Comparison of ENCODE assay signal across 1 cellular context in the genomic region with DNA sequence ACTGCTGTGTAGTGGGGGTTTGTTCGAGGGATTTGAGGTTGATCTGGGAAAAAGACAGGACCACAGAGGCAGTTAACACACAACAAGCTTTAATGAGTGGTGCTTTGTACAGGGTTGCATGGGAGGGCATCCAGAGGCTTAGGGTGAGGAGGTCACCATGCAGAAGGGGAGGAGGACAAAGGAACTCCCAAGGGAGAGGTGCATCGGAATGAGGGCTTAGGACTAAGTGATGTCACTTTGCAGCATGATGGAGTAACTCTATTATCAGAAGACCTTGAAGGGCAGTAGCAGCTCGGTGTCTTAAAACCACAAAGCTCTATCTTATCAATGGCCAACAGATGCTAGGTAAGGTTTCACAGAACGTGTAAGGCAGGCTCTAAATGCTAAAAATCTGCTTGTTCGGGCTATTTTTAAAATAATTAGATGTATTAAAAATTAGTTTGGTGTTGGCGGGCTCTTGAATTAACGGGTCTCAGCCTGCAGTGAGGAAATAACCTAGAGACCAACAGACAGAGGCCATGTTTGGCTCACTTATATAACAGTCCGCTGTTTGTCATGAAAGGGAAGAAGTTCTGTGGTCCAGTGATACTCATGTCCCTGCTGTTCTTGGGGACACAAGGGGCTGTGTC.
TF ChIP-seq lines count a peak whose summit lies in the region.

No MANE protein-coding gene starts in this region.

TF ChIP-seq in K562, 482 proteins besides CTCF, POLR2A, EP300 and RAD21 (continued from another document and continues in another):
- TF ChIP-seq, protein P1, sequence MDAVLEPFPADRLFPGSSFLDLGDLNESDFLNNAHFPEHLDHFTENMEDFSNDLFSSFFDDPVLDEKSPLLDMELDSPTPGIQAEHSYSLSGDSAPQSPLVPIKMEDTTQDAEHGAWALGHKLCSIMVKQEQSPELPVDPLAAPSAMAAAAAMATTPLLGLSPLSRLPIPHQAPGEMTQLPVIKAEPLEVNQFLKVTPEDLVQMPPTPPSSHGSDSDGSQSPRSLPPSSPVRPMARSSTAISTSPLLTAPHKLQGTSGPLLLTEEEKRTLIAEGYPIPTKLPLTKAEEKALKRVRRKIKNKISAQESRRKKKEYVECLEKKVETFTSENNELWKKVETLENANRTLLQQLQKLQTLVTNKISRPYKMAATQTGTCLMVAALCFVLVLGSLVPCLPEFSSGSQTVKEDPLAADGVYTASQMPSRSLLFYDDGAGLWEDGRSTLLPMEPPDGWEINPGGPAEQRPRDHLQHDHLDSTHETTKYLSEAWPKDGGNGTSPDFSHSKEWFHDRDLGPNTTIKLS (IDR thresholded peaks at IDR 0.05; ENCODE audit: borderline replicate concordance, low read depth): no peak
- TF ChIP-seq SP1 (CRISPR knock-in tag; IDR thresholded peaks at IDR 0.05) (peak; percentile 59; the same call in 1 of the 2 replicates), FOS (IDR thresholded peaks at IDR 0.05; ENCODE audit: extremely low read depth, insufficient read length) (no peak), HDAC1 (IDR thresholded peaks at IDR 0.05) (peak in 1 of 2 experiments; percentile 92; a peak in 2 of 4 replicates), ARNT (IDR thresholded peaks at IDR 0.05) (peak; percentile 72 to 89), HEY1 (CRISPR knock-in tag; IDR thresholded peaks at IDR 0.05; ENCODE audit: borderline replicate concordance) (no peak), POLR2AphosphoS5 (IDR thresholded peaks at IDR 0.05; ENCODE audit: control insufficient read depth, insufficient read depth, low read depth, low read length) (peak; percentile 91), CC2D1A (IDR thresholded peaks at IDR 0.05) (peak; percentile 80), HDAC3 (IDR thresholded peaks at IDR 0.05; ENCODE audit: borderline replicate concordance, partially characterized antibody) (peak; percentile 81), ETV6 (IDR thresholded peaks at IDR 0.05; ENCODE audit: borderline replicate concordance in 1 of 2, low read depth in 2 of 2, low read length in 1 of 2) (peak in 1 of 2 experiments; percentile 56; a peak in 1 of 4 replicates), ETV6 (CRISPR knock-in tag; IDR thresholded peaks at IDR 0.05; ENCODE audit: borderline replicate concordance) (no peak), SRSF3 (IDR thresholded peaks at IDR 0.05; ENCODE audit: insufficient read depth, low read length) (no peak), SMAD3 (CRISPR knock-in tag; conservative IDR thresholded peaks at IDR 0.05) (no peak), TGIF2 (CRISPR knock-in tag; IDR thresholded peaks at IDR 0.05) (no peak), ZNF24 (IDR thresholded peaks at IDR 0.05) (peak; percentile 87), MTA2 (IDR thresholded peaks at IDR 0.05; ENCODE audit: low read depth) (peak; percentile 93), STAT5A (IDR thresholded peaks at IDR 0.05; ENCODE audit: borderline replicate concordance, low read length) (peak; percentile 88), HSF4 (CRISPR knock-in tag; IDR thresholded peaks at IDR 0.05; ENCODE audit: borderline replicate concordance) (0 out of 2 replicates have a peak, but pooled peaks have one; percentile 7), NEUROD1 (IDR thresholded peaks at IDR 0.05; ENCODE audit: borderline replicate concordance, low read depth, low read length, partially characterized antibody) (peak; percentile 72), PTTG1 (tag; IDR thresholded peaks at IDR 0.05; ENCODE audit: low read depth) (no peak), TAL1 (IDR thresholded peaks at IDR 0.05) (peak; percentile 95), CREM (IDR thresholded peaks at IDR 0.05; ENCODE audit: low read depth) (peak; percentile 95), MBD2 (IDR thresholded peaks at IDR 0.05; ENCODE audit: borderline replicate concordance, low read depth) (peak; percentile 65; the same call in 1 of the 2 replicates), ZNF589 (CRISPR knock-in tag; IDR thresholded peaks at IDR 0.05; ENCODE audit: low read depth) (peak; percentile 76; the same call in 1 of the 2 replicates), TCF3 (CRISPR knock-in tag; IDR thresholded peaks at IDR 0.05) (peak; percentile 96), PML (IDR thresholded peaks at IDR 0.05; ENCODE audit: low read length) (peak; percentile 92), MYNN (IDR thresholded peaks at IDR 0.05) (peak; percentile 75), MYNN (CRISPR knock-in tag; IDR thresholded peaks at IDR 0.05) (no peak), ZNF707 (CRISPR knock-in tag; conservative IDR thresholded peaks at IDR 0.05) (peak; percentile 48; the same call in 1 of the 2 replicates), NCOR1 (IDR thresholded peaks at IDR 0.05) (peak; percentile 92), PHF21A (IDR thresholded peaks at IDR 0.05; ENCODE audit: borderline replicate concordance, low read depth) (no peak), SREBF1 (IDR thresholded peaks at IDR 0.05; ENCODE audit: borderline replicate concordance, low read depth, low read length) (no peak), CEBPB (tag; IDR thresholded peaks at IDR 0.05) (peak; percentile 90), TARDBP (IDR thresholded peaks at IDR 0.05) (peak; percentile 67; the same call in 1 of the 2 replicates), CBFA2T2 (conservative IDR thresholded peaks at IDR 0.05) (peak; percentile 94), BRD9 (IDR thresholded peaks at IDR 0.05; ENCODE audit: low read depth, partially characterized antibody) (peak; percentile 40), KDM1A (IDR thresholded peaks at IDR 0.05) (peak; percentile 90 to 94), DACH1 (IDR thresholded peaks at IDR 0.05; ENCODE audit: partially characterized antibody) (peak; percentile 43), RBBP5 (IDR thresholded peaks at IDR 0.05; ENCODE audit: borderline replicate concordance, insufficient read depth, low read length, poor library complexity, severe bottlenecking) (no peak), MTA1 (IDR thresholded peaks at IDR 0.05; ENCODE audit: borderline replicate concordance) (peak; percentile 83), NR2F6 (CRISPR knock-in tag; IDR thresholded peaks at IDR 0.05) (0 out of 2 replicates have a peak, but pooled peaks have one; percentile 11), KLF6 (CRISPR knock-in tag; IDR thresholded peaks at IDR 0.05; ENCODE audit: borderline replicate concordance) (0 out of 2 replicates have a peak, but pooled peaks have one; percentile 45), MAFG (tag; conservative IDR thresholded peaks at IDR 0.05) (no peak; the same call in 1 of the 2 replicates), ZNF175 (CRISPR knock-in tag; IDR thresholded peaks at IDR 0.05; ENCODE audit: low read depth) (peak; percentile 40; the same call in 1 of the 2 replicates), CBFA2T3 (IDR thresholded peaks at IDR 0.05) (peak; percentile 97), ELF4 (CRISPR knock-in tag; IDR thresholded peaks at IDR 0.05) (0 out of 2 replicates have a peak, but pooled peaks have one; percentile 70), DPF2 (IDR thresholded peaks at IDR 0.05) (peak; percentile 99), MAZ (CRISPR knock-in tag; conservative IDR thresholded peaks at IDR 0.05 in 1 of 2, IDR thresholded peaks at IDR 0.05 in 1 of 2) (peak in 1 of 2 experiments; percentile 42; a peak in 1 of 4 replicates), NFATC3 (IDR thresholded peaks at IDR 0.05) (0 out of 2 replicates have a peak, but pooled peaks have one; percentile 54)
- TF ChIP-seq, protein P2, sequence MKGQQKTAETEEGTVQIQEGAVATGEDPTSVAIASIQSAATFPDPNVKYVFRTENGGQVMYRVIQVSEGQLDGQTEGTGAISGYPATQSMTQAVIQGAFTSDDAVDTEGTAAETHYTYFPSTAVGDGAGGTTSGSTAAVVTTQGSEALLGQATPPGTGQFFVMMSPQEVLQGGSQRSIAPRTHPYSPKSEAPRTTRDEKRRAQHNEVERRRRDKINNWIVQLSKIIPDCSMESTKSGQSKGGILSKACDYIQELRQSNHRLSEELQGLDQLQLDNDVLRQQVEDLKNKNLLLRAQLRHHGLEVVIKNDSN (CRISPR knock-in tag; IDR thresholded peaks at IDR 0.05): no peak
- TF ChIP-seq, protein P3, sequence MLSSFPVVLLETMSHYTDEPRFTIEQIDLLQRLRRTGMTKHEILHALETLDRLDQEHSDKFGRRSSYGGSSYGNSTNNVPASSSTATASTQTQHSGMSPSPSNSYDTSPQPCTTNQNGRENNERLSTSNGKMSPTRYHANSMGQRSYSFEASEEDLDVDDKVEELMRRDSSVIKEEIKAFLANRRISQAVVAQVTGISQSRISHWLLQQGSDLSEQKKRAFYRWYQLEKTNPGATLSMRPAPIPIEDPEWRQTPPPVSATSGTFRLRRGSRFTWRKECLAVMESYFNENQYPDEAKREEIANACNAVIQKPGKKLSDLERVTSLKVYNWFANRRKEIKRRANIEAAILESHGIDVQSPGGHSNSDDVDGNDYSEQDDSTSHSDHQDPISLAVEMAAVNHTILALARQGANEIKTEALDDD (IDR thresholded peaks at IDR 0.05): peak; percentile 51; the same call in 1 of the 2 replicates
- TF ChIP-seq, protein P4, sequence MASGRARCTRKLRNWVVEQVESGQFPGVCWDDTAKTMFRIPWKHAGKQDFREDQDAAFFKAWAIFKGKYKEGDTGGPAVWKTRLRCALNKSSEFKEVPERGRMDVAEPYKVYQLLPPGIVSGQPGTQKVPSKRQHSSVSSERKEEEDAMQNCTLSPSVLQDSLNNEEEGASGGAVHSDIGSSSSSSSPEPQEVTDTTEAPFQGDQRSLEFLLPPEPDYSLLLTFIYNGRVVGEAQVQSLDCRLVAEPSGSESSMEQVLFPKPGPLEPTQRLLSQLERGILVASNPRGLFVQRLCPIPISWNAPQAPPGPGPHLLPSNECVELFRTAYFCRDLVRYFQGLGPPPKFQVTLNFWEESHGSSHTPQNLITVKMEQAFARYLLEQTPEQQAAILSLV (tag; IDR thresholded peaks at IDR 0.05): no peak; the same call in 1 of the 2 replicates
- TF ChIP-seq, protein P5, sequence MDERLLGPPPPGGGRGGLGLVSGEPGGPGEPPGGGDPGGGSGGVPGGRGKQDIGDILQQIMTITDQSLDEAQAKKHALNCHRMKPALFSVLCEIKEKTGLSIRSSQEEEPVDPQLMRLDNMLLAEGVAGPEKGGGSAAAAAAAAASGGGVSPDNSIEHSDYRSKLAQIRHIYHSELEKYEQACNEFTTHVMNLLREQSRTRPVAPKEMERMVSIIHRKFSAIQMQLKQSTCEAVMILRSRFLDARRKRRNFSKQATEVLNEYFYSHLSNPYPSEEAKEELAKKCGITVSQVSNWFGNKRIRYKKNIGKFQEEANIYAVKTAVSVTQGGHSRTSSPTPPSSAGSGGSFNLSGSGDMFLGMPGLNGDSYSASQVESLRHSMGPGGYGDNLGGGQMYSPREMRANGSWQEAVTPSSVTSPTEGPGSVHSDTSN (CRISPR knock-in tag; IDR thresholded peaks at IDR 0.05; ENCODE audit: low read depth): no peak
- TF ChIP-seq, protein P5 (tag; conservative IDR thresholded peaks at IDR 0.05; ENCODE audit: low read depth): peak; percentile 23; the same call in 1 of the 2 replicates
- TF ChIP-seq, protein P6, sequence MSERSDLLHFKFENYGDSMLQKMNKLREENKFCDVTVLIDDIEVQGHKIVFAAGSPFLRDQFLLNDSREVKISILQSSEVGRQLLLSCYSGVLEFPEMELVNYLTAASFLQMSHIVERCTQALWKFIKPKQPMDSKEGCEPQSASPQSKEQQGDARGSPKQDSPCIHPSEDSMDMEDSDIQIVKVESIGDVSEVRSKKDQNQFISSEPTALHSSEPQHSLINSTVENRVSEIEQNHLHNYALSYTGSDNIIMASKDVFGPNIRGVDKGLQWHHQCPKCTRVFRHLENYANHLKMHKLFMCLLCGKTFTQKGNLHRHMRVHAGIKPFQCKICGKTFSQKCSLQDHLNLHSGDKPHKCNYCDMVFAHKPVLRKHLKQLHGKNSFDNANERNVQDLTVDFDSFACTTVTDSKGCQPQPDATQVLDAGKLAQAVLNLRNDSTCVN (CRISPR knock-in tag; IDR thresholded peaks at IDR 0.05): peak; percentile 73; the same call in 1 of the 2 replicates
- TF ChIP-seq, protein P7, sequence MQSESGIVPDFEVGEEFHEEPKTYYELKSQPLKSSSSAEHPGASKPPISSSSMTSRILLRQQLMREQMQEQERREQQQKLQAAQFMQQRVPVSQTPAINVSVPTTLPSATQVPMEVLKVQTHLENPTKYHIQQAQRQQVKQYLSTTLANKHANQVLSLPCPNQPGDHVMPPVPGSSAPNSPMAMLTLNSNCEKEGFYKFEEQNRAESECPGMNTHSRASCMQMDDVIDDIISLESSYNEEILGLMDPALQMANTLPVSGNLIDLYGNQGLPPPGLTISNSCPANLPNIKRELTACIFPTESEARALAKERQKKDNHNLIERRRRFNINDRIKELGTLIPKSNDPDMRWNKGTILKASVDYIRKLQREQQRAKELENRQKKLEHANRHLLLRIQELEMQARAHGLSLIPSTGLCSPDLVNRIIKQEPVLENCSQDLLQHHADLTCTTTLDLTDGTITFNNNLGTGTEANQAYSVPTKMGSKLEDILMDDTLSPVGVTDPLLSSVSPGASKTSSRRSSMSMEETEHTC (IDR thresholded peaks at IDR 0.05): 0 out of 2 replicates have a peak, but pooled peaks have one; percentile 21
- TF ChIP-seq, protein P8, sequence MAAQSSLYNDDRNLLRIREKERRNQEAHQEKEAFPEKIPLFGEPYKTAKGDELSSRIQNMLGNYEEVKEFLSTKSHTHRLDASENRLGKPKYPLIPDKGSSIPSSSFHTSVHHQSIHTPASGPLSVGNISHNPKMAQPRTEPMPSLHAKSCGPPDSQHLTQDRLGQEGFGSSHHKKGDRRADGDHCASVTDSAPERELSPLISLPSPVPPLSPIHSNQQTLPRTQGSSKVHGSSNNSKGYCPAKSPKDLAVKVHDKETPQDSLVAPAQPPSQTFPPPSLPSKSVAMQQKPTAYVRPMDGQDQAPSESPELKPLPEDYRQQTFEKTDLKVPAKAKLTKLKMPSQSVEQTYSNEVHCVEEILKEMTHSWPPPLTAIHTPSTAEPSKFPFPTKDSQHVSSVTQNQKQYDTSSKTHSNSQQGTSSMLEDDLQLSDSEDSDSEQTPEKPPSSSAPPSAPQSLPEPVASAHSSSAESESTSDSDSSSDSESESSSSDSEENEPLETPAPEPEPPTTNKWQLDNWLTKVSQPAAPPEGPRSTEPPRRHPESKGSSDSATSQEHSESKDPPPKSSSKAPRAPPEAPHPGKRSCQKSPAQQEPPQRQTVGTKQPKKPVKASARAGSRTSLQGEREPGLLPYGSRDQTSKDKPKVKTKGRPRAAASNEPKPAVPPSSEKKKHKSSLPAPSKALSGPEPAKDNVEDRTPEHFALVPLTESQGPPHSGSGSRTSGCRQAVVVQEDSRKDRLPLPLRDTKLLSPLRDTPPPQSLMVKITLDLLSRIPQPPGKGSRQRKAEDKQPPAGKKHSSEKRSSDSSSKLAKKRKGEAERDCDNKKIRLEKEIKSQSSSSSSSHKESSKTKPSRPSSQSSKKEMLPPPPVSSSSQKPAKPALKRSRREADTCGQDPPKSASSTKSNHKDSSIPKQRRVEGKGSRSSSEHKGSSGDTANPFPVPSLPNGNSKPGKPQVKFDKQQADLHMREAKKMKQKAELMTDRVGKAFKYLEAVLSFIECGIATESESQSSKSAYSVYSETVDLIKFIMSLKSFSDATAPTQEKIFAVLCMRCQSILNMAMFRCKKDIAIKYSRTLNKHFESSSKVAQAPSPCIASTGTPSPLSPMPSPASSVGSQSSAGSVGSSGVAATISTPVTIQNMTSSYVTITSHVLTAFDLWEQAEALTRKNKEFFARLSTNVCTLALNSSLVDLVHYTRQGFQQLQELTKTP (IDR thresholded peaks at IDR 0.05; ENCODE audit: low read depth in 1 of 2, partially characterized antibody in 2 of 2): peak; percentile 57 to 86
